8 cellular contexts compared by ENCODE assay signal in genomic region chrX:49040376-49040955, GRCh38. TPM values are rescaled to one million over a fixed set of nuclear protein-coding genes. Genes with fewer than 3 reads are reported as not detected.
DNase-seq lines count a peak whose midpoint lies in the region; ATAC-seq and TF ChIP-seq lines count a peak whose summit lies in the region.

No MANE protein-coding gene starts in this region.

- H3K27ac ChIP-seq in mammary epithelial cell (ENCODE audit: insufficient read depth, low read depth, low read length), result peak overlapping the region; percentile 30
- peak overlapping the region; percentile 93 for H3K27ac ChIP-seq in mesendoderm (ENCODE audit: low read depth, low read length)

- in situ Hi-C loops in mammary epithelial cell (cut with MboI; ENCODE audit: low sequenced_read_pairs in 2 of 2), result no loop called here

- peak overlapping the region; percentile 71 for H3K18ac ChIP-seq in mesendoderm (ENCODE audit: low read length)

- no peak for TF ChIP-seq CTCF in mammary epithelial cell (conservative IDR thresholded peaks at IDR 0.05 in 1 of 2, IDR thresholded peaks at IDR 0.05 in 1 of 2; ENCODE audit: extremely low read depth in 1 of 2, insufficient read depth in 1 of 2, low read depth in 1 of 2, low read length in 2 of 2)

- peak overlapping the region; percentile 56 for H4K8ac ChIP-seq in mesendoderm (ENCODE audit: low read depth, low read length)

- intact Hi-C loops in mammary epithelial cell (cut with micrococcal nuclease), result loop anchor here (5.0 kb wide), 1 partner anchor 62 kb away; no protein-coding TSS in a partner anchor

- no peaks in the 10 kb centered on the region for H4K20me1 ChIP-seq in mammary epithelial cell (ENCODE audit: insufficient read depth, low read length)

- H3K79me2 ChIP-seq in mammary epithelial cell (ENCODE audit: insufficient read depth, low read length) (peaks cover 49% of the 10 kb centered on the region), mesendoderm (ENCODE audit: control insufficient read depth, insufficient read depth, low read length) (peaks cover 9% of the 10 kb centered on the region)

- no peaks in the 10 kb centered on the region for H3K27me3 Mint-ChIP-seq in stimulated activated naive CD8-positive, alpha-beta T cell treated with anti-CD3 and anti-CD28 coated beads, Interleukin-15, Interleukin-2, amounts not matched to agents 100 ng/mL and 50 ng/mL, for 24 hours

- WGBS in mammary epithelial cell (ENCODE audit: low coverage, missing lambda C conversion rate), result 41% methylated on average over 6 of the region's 7 CpGs
- no CpG with 5 or more reads among the region's 7 CpGs for WGBS in mesendoderm (ENCODE audit: extremely low coverage, insufficient coverage, low lambda C conversion rate)

- no peak for ATAC-seq in stimulated activated naive CD8-positive, alpha-beta T cell treated with anti-CD3 and anti-CD28 coated beads, Interleukin-15, Interleukin-2, amounts not matched to agents 100 U/mL and 50 U/mL, for 24 hours
- ATAC-seq in GM18498 (IDR thresholded peaks at IDR 0.05; ENCODE audit: unreplicated experiment) (no peak), GM21529 (IDR thresholded peaks at IDR 0.05; ENCODE audit: unreplicated experiment) (no peak)

- H3K79me1 ChIP-seq in mesendoderm (ENCODE audit: low read length), result no peaks in the 10 kb centered on the region

- no peak overlapping the region for H3K4me3 Mint-ChIP-seq in stimulated activated naive CD8-positive, alpha-beta T cell treated with anti-CD3 and anti-CD28 coated beads, Interleukin-15, Interleukin-2, amounts not matched to agents 100 ng/mL and 50 ng/mL, for 24 hours

- peaks cover 6% of the 10 kb centered on the region for H3K36me3 ChIP-seq in mammary epithelial cell (ENCODE audit: insufficient read depth, low read length)
- peaks cover 3% of the 10 kb centered on the region for H3K36me3 ChIP-seq in mesendoderm (ENCODE audit: control insufficient read depth, insufficient read depth, low read length)

- no peak overlapping the region for H2BK5ac ChIP-seq in mesendoderm (ENCODE audit: low read length)

- H2BK120ac ChIP-seq in mesendoderm (ENCODE audit: low read depth, low read length), result no peak overlapping the region

- H2AFZ ChIP-seq in mammary epithelial cell (ENCODE audit: low read depth, low read length), result no peak overlapping the region

- dilution Hi-C loops in mammary epithelial cell (cut with HindIII; ENCODE audit: low sequenced_read_pairs), result loop anchor here (5.0 kb wide), 2 partner anchors 62 to 78 kb away; no protein-coding TSS in a partner anchor

- no peak overlapping the region for H2AK5ac ChIP-seq in mesendoderm (ENCODE audit: low read length)

- peaks cover 15% of the 10 kb centered on the region for H3K4me1 ChIP-seq in mammary epithelial cell (ENCODE audit: insufficient read depth, low read length)
- peaks cover 4% of the 10 kb centered on the region for H3K4me1 ChIP-seq in mesendoderm (ENCODE audit: control insufficient read depth, low read depth, low read length)

- no peaks in the 10 kb centered on the region for H3K27me3 ChIP-seq in mammary epithelial cell (ENCODE audit: insufficient read depth, low read length)
- no peaks in the 10 kb centered on the region for H3K27me3 ChIP-seq in mesendoderm (ENCODE audit: insufficient read depth, low read length, poor library complexity)

- no TSS peak for BruUV-seq in mammary epithelial cell (replicated peaks; lab: Mats Ljungman, UMichigan)

- no peaks in the 10 kb centered on the region for H3K9me3 Mint-ChIP-seq in stimulated activated naive CD8-positive, alpha-beta T cell treated with anti-CD3 and anti-CD28 coated beads, Interleukin-15, Interleukin-2, amounts not matched to agents 100 ng/mL and 50 ng/mL, for 24 hours

- peaks cover 11% of the 10 kb centered on the region for H3K36me3 Mint-ChIP-seq in stimulated activated naive CD8-positive, alpha-beta T cell treated with anti-CD3 and anti-CD28 coated beads, Interleukin-15, Interleukin-2, amounts not matched to agents 100 ng/mL and 50 ng/mL, for 24 hours (ENCODE audit: low read depth)

- H3K9me3 ChIP-seq in mammary epithelial cell (replicated peaks; ENCODE audit: insufficient read depth, low read length), result no peaks in the 10 kb centered on the region

- CTCF ChIA-PET in mammary epithelial cell (lab: Charles Lee; ENCODE audit: low non-redundant PET), result interaction anchor here (0.5 kb wide), 1 partner anchor 336 kb away, joined by 15 read pairs; no protein-coding TSS in a partner anchor

- H2BK15ac ChIP-seq in mesendoderm (replicated peaks; ENCODE audit: low read depth), result no peak overlapping the region

- H3K27ac Mint-ChIP-seq in stimulated activated naive CD8-positive, alpha-beta T cell treated with anti-CD3 and anti-CD28 coated beads, Interleukin-15, Interleukin-2, amounts not matched to agents 100 ng/mL and 50 ng/mL, for 24 hours, result peak overlapping the region; percentile 49

- peak overlapping the region; percentile 49 for H3K56ac ChIP-seq in mesendoderm (ENCODE audit: low read length)

- no peak for DNase-seq in stimulated activated naive CD8-positive, alpha-beta T cell treated with anti-CD3 and anti-CD28 coated beads, Interleukin-15, Interleukin-2, amounts not matched to agents 100 U/mL and 50 U/mL, for 24 hours
- DNase-seq in mammary epithelial cell (no peak), mesendoderm (no peak), DMS 273 (lab: John Stamatoyannopoulos, UW; ENCODE audit: unreplicated experiment) (no peak), middle frontal gyrus (ENCODE audit: extremely low spot score, low spot score) (no peak)

- H4K5ac ChIP-seq in mesendoderm (ENCODE audit: low read length), result no peak overlapping the region

- H3K4me3 ChIP-seq in mammary epithelial cell (replicated peaks in 1 of 3; ENCODE audit: insufficient read depth in 1 of 3, low read depth in 2 of 3, low read length in 3 of 3) (peak overlapping the region; percentile 25 to 35 (median 28)), mesendoderm (ENCODE audit: low read length) (no peak overlapping the region)

- no peak overlapping the region for H3K4ac ChIP-seq in mesendoderm (ENCODE audit: low read depth, low read length)

- H3K4me1 Mint-ChIP-seq in stimulated activated naive CD8-positive, alpha-beta T cell treated with anti-CD3 and anti-CD28 coated beads, Interleukin-15, Interleukin-2, amounts not matched to agents 100 ng/mL and 50 ng/mL, for 24 hours (ENCODE audit: low read depth), result peaks cover 38% of the 10 kb centered on the region

- H3K9ac ChIP-seq in mammary epithelial cell (ENCODE audit: insufficient read depth, low read length) (peak overlapping the region; percentile 12), mesendoderm (ENCODE audit: low read length) (peak overlapping the region; percentile 44)

- H3K4me2 ChIP-seq in mammary epithelial cell (ENCODE audit: insufficient read depth, low read depth, low read length) (peak overlapping the region; percentile 65), mesendoderm (ENCODE audit: low read length) (peak overlapping the region; percentile 40)

- no peak overlapping the region for H3K23ac ChIP-seq in mesendoderm (ENCODE audit: low read length)

RNA-seq across cellular contexts. Expression of gene TFE3, which starts 2.7 kb away (rescaled TPM):
- total RNA-seq in mammary epithelial cell, result 10 to 100 TPM; 30.5 to 61.1 TPM
- 13.8 TPM for polyA plus RNA-seq in mammary epithelial cell
- polyA minus RNA-seq in mammary epithelial cell, result 21.4 TPM
- 28.5 TPM for polyA plus RNA-seq in mesendoderm (2013, experiment 1 of 2)
- 28.8 TPM for polyA plus RNA-seq in mesendoderm (2013, experiment 2 of 2)

RNA-seq across cellular contexts. Expression of gene CCDC120, which starts 18.3 kb away (rescaled TPM):
- 10 to 100 TPM in 1 of 2 donors, 1 to 10 TPM in 1; 8.3 to 26.1 TPM for total RNA-seq in mammary epithelial cell
- 12.6 TPM for polyA plus RNA-seq in mammary epithelial cell
- polyA minus RNA-seq in mammary epithelial cell, result 20.5 TPM
- polyA plus RNA-seq in mesendoderm (2013, experiment 1 of 2), result 10.5 TPM
- polyA plus RNA-seq in mesendoderm (2013, experiment 2 of 2), result 10.8 TPM

RNA-seq across cellular contexts. Expression of gene PRAF2, which starts 33.3 kb away (rescaled TPM):
- total RNA-seq in mammary epithelial cell, result 10 to 100 TPM in 1 of 2 donors, 1 to 10 TPM in 1; 8.2 to 27.7 TPM
- polyA plus RNA-seq in mammary epithelial cell, result 17.5 TPM
- polyA minus RNA-seq in mammary epithelial cell, result 30.2 TPM
- 11.3 TPM for polyA plus RNA-seq in mesendoderm (2013, experiment 1 of 2)
- 10.4 TPM for polyA plus RNA-seq in mesendoderm (2013, experiment 2 of 2)

RNA-seq across cellular contexts. Expression of gene GRIPAP1, which starts 38.4 kb away (rescaled TPM):
- total RNA-seq in mammary epithelial cell, result 10 to 100 TPM; 16.5 to 42.7 TPM
- polyA plus RNA-seq in mammary epithelial cell, result 16.1 TPM
- polyA minus RNA-seq in mammary epithelial cell, result 96.7 TPM
- 16.5 TPM for polyA plus RNA-seq in mesendoderm (2013, experiment 1 of 2)
- 17.5 TPM for polyA plus RNA-seq in mesendoderm (2013, experiment 2 of 2)

RNA-seq across cellular contexts. Expression of gene WDR45, which starts 39.2 kb away (rescaled TPM):
- 10 to 100 TPM; 53.3 to 55.0 TPM for total RNA-seq in mammary epithelial cell
- polyA plus RNA-seq in mammary epithelial cell, result 61.4 TPM
- 41.2 TPM for polyA minus RNA-seq in mammary epithelial cell
- polyA plus RNA-seq in mesendoderm (2013, experiment 1 of 2), result 26.2 TPM
- polyA plus RNA-seq in mesendoderm (2013, experiment 2 of 2), result 25.9 TPM
